ENCODE assay signal across 8 cellular contexts in genomic region chr14:97177016-97177415, GRCh38.
DNase-seq lines count a peak whose midpoint lies in the region; ATAC-seq lines count a peak whose summit lies in the region.

No MANE protein-coding gene starts in this region.

- ATAC-seq in left colon (peak; percentile 55), HG03457 (IDR thresholded peaks at IDR 0.05; ENCODE audit: unreplicated experiment) (no peak), HG03342 (IDR thresholded peaks at IDR 0.05; ENCODE audit: unreplicated experiment) (no peak)

- DNase-seq in DMS 273 (lab: John Stamatoyannopoulos, UW; ENCODE audit: unreplicated experiment) (peak; percentile 56), DMS 273 treated with DMSO at 0.1 percent for 48 hours (lab: John Stamatoyannopoulos, UW) (no peak), KBM-7 (peak; percentile 50), T-helper 9 cell (peak; percentile 12), left colon (no peak), SKM-1 (lab: John Stamatoyannopoulos, UW; ENCODE audit: unreplicated experiment) (no peak)

- in situ Hi-C loops in KBM-7 (cut with MboI; ENCODE audit: low pct_unique_long_range_greater_than_20kb, low sequenced_read_pairs) = no loop called here

- intact Hi-C loops in left colon (cut with DNase I, micrococcal nuclease) = no loop called here

Comparison
In these comparisons a context has a peak if more than half of its experiments do, and no peak if none do; other contexts are left out.
1. DNase-seq: peak in DMS 273 (single experiment), KBM-7 (single experiment) and T-helper 9 cell (single experiment); none in DMS 273 treated with DMSO at 0.1 percent for 48 hours (single experiment), left colon (0 of 2) and SKM-1 (single experiment).